Comparison of ENCODE assay signal across 8 cellular contexts in genomic region chr2:29014811-29015414, GRCh38. TPM values are rescaled to one million over a fixed set of nuclear protein-coding genes. Genes with fewer than 3 reads are reported as not detected.
A peak's percentile ranks its signal among the peaks of the same experiment; 100 is the strongest.
DNase-seq lines count a peak whose midpoint lies in the region; ATAC-seq lines count a peak whose summit lies in the region.

No MANE protein-coding gene starts in this region.

- no peaks in the 10 kb centered on the region for H3K36me3 Mint-ChIP-seq in CD4-positive, alpha-beta memory T cell
- peaks cover 2% of the 10 kb centered on the region for H3K36me3 Mint-ChIP-seq in activated CD4-positive, alpha-beta memory T cell treated with anti-CD3 and anti-CD28 coated beads for 36 hours

- POLR2A ChIA-PET in CD4-positive, alpha-beta memory T cell (lab: Charles Lee; ENCODE audit: partially characterized antibody) = interaction anchor here (0.6 to 9.1 kb wide), 18 partner anchors 11 to 1132 kb away, joined by 3 to 209 read pairs (median 4); partner anchors contain the start of genes CLIP4, TRMT61B, WDR43 and YPEL5
- POLR2A ChIA-PET in activated CD4-positive, alpha-beta memory T cell treated with anti-CD3 and anti-CD28 coated beads for 36 hours (lab: Charles Lee) = interaction anchor here (0.8 to 2.1 kb wide), 4 partner anchors 41 to 145 kb away, joined by 3 to 10 read pairs (median 4); partner anchors contain the start of gene TRMT61B

- H3K27ac Mint-ChIP-seq in CD4-positive, alpha-beta memory T cell = peak overlapping the region; percentile 99 to 100 (median 100)
- peak overlapping the region; percentile 95 for H3K27ac Mint-ChIP-seq in activated CD4-positive, alpha-beta memory T cell treated with anti-CD3 and anti-CD28 coated beads for 36 hours

- peaks cover 62 to 84% (median 72%) of the 10 kb centered on the region in 4 donors for H3K4me1 Mint-ChIP-seq in CD4-positive, alpha-beta memory T cell
- peaks cover 89% of the 10 kb centered on the region for H3K4me1 Mint-ChIP-seq in activated CD4-positive, alpha-beta memory T cell treated with anti-CD3 and anti-CD28 coated beads for 36 hours (ENCODE audit: low read depth)

- peak overlapping the region; percentile 83 to 95 (median 88) for H3K4me3 Mint-ChIP-seq in CD4-positive, alpha-beta memory T cell
- peak overlapping the region; percentile 79 for H3K4me3 Mint-ChIP-seq in activated CD4-positive, alpha-beta memory T cell treated with anti-CD3 and anti-CD28 coated beads for 36 hours

- peak overlapping the region; percentile 25 to 48 for H3K4me3 ChIP-seq in CD4-positive, alpha-beta memory T cell (ENCODE audit: low read length in 2 of 2)
- no peak overlapping the region for H3K4me3 ChIP-seq in esophagus (ENCODE audit: low read depth in 1 of 2, low read length in 2 of 2)

- ATAC-seq in HG03342 (IDR thresholded peaks at IDR 0.05; ENCODE audit: unreplicated experiment) = peak; percentile 53

- peak overlapping the region; percentile 86 for H3K27ac ChIP-seq in CD4-positive, alpha-beta memory T cell (ENCODE audit: low read depth, low read length)
- H3K27ac ChIP-seq in esophagus (ENCODE audit: low read depth in 2 of 2, low read length in 1 of 2) = peak overlapping the region; percentile 14 to 52

- 60 to 68% methylated on average over 13 of the region's 13 CpGs for WGBS in esophagus, 2 donors

- H3K36me3 ChIP-seq in CD4-positive, alpha-beta memory T cell (ENCODE audit: insufficient read depth, low read length) = no peaks in the 10 kb centered on the region
- H3K36me3 ChIP-seq in esophagus (ENCODE audit: control insufficient read depth in 2 of 2, insufficient read depth in 2 of 2, low read length in 1 of 2) = no peaks in the 10 kb centered on the region

- H3K9me3 Mint-ChIP-seq in CD4-positive, alpha-beta memory T cell = peaks cover 0 to 2% (median 0%) of the 10 kb centered on the region in 8 donors
- H3K9me3 Mint-ChIP-seq in activated CD4-positive, alpha-beta memory T cell treated with anti-CD3 and anti-CD28 coated beads for 36 hours = no peaks in the 10 kb centered on the region

- no peaks in the 10 kb centered on the region for H3K9me3 ChIP-seq in CD4-positive, alpha-beta memory T cell (ENCODE audit: control insufficient read depth in 1 of 2, low read length in 2 of 2)
- H3K9me3 ChIP-seq in esophagus (ENCODE audit: control insufficient read depth in 2 of 2, insufficient read depth in 1 of 2, low read depth in 1 of 2, low read length in 1 of 2) = no peaks in the 10 kb centered on the region

- CTCF ChIA-PET in CD4-positive, alpha-beta memory T cell (lab: Charles Lee; ENCODE audit: partially characterized antibody) = interaction anchor here (0.8 to 8.3 kb wide), 15 partner anchors 12 to 194 kb away, joined by 3 to 76 read pairs (median 5); partner anchors contain the start of gene CLIP4
- CTCF ChIA-PET in activated CD4-positive, alpha-beta memory T cell treated with anti-CD3 and anti-CD28 coated beads for 36 hours (lab: Charles Lee) = interaction anchor here (0.6 to 2.7 kb wide), 12 partner anchors 43 to 192 kb away, joined by 3 to 15 read pairs (median 4); no protein-coding TSS in a partner anchor

- no peaks in the 10 kb centered on the region for H3K27me3 ChIP-seq in CD4-positive, alpha-beta memory T cell (ENCODE audit: insufficient read depth, low read length)
- H3K27me3 ChIP-seq in esophagus (ENCODE audit: control insufficient read depth in 1 of 2, insufficient read depth in 2 of 2, low read length in 2 of 2) = no peaks in the 10 kb centered on the region

- peaks cover 78% of the 10 kb centered on the region for H3K4me1 ChIP-seq in CD4-positive, alpha-beta memory T cell (ENCODE audit: insufficient read depth, low read length)
- peaks cover 5 to 19% of the 10 kb centered on the region in 2 donors for H3K4me1 ChIP-seq in esophagus (ENCODE audit: control insufficient read depth in 2 of 2, insufficient read depth in 2 of 2, low read length in 1 of 2)

- DNase-seq in CD4-positive, alpha-beta memory T cell = peak; percentile 75 to 88 (median 80)
- DNase-seq in activated CD4-positive, alpha-beta memory T cell treated with anti-CD3 and anti-CD28 coated beads for 36 hours = peak; percentile 87
- peak; percentile 59 to 65 for DNase-seq in stimulated activated CD4-positive, alpha-beta T cell treated with anti-CD3 and anti-CD28 coated beads, Interleukin-15, amount 100 ng/mL, for 48 hours (ENCODE audit: low read depth in 2 of 2)
- DNase-seq in Ammon's horn (ENCODE audit: low spot score) (no peak), posterior cingulate gyrus (no peak), ecto neural progenitor cell (ENCODE audit: low spot score) (no peak)

- intact Hi-C loops in CD4-positive, alpha-beta memory T cell (cut with micrococcal nuclease) = loop anchor here (1.0 to 10.0 kb wide), 8 partner anchors 14 to 1130 kb away; partner anchors contain the start of genes PPP1CB, SPDYA, WDR43 and YPEL5
- intact Hi-C loops in activated CD4-positive, alpha-beta memory T cell treated with anti-CD3 and anti-CD28 coated beads for 36 hours (cut with micrococcal nuclease) = loop anchor here (1.0 to 10.0 kb wide), 8 partner anchors 57 to 1130 kb away; partner anchors contain the start of genes WDR43 and YPEL5
- intact Hi-C loops in posterior cingulate gyrus (cut with DNase I) = no loop called here

- H3K27me3 Mint-ChIP-seq in CD4-positive, alpha-beta memory T cell = no peaks in the 10 kb centered on the region
- no peaks in the 10 kb centered on the region for H3K27me3 Mint-ChIP-seq in activated CD4-positive, alpha-beta memory T cell treated with anti-CD3 and anti-CD28 coated beads for 36 hours

RNA-seq across cellular contexts. Expression of gene TOGARAM2, which starts 33.8 kb away (rescaled TPM):
- total RNA-seq in CD4-positive, alpha-beta memory T cell = 1 to 10 TPM; 1.8 to 2.7 TPM
- polyA plus RNA-seq in CD4-positive, alpha-beta memory T cell = 1 to 10 TPM in 1 of 2 donors, under 1 TPM in 1; 0.46 to 1.6 TPM
- 1 to 10 TPM; 9.6 TPM for total RNA-seq in activated CD4-positive, alpha-beta memory T cell treated with anti-CD3 and anti-CD28 coated beads for 36 hours
- 1 to 10 TPM in 1 of 2 donors, under 1 TPM in 1; 0.42 to 1.8 TPM for polyA plus RNA-seq in esophagus

RNA-seq across cellular contexts. Expression of gene PCARE, which starts 59.4 kb away (rescaled TPM):
- total RNA-seq in CD4-positive, alpha-beta memory T cell = not detected
- not detected for polyA plus RNA-seq in CD4-positive, alpha-beta memory T cell
- not detected for total RNA-seq in activated CD4-positive, alpha-beta memory T cell treated with anti-CD3 and anti-CD28 coated beads for 36 hours
- under 1 TPM; 0.07 to 0.22 TPM for polyA plus RNA-seq in esophagus

Comparison
In these comparisons a context has a peak if more than half of its experiments do, and no peak if none do; other contexts are left out.
1. DNase-seq: peak in CD4-positive, alpha-beta memory T cell (5 of 5), activated CD4-positive, alpha-beta memory T cell treated with anti-CD3 and anti-CD28 coated beads for 36 hours (single experiment) and stimulated activated CD4-positive, alpha-beta T cell treated with anti-CD3 and anti-CD28 coated beads, Interleukin-15, amount 100 ng/mL, for 48 hours (2 of 2); none in Ammon's horn (single experiment), posterior cingulate gyrus (0 of 10) and ecto neural progenitor cell (single experiment).
2. H3K4me3 ChIP-seq: peak in CD4-positive, alpha-beta memory T cell (2 of 2); none in esophagus (0 of 2).